In the genomic region with DNA sequence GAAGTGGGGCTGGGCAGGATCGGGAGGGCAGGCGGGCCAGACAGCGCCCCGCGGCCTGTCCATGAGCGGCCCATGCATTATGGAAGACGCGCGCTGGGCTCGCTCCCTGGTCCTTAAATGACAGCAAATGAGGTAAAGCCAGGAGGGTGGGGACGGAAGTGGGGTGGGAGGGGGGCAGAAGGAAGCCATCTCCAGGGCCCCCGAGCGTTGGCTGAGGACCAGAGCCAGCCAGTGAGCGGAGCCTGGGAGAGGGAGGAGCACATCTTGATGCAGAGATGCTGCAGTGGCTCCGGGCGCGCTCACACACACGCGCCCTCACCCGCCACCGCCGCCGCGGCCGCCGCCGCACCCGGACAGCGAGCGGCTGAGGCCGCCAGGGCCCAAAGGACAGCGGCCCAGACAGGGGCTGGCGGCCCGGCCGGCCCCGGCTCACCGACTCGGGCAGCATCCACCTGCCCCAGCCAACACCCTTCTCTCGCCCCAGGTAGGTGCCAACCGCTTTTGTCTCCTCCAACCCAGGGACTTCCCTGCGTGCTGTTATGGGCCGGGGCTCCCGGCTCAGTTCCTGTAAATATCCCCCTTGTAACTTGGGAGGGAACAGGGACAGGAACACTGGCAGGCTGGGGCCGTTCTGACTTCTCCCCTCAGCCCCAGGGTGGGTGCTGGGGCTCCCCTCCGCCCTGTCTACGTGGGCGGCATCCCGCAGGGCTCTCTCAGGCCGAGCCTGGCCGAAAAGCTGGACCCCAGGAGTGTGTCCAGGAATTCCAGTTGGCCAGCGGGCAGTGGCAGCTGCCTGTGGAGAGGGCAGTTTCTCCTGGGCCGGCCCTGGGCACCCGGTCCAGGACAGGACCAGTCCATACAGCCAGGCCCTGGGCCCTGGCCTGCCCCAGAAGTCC, we compare ENCODE assay signal across 1 cellular context.
TF ChIP-seq lines count a peak whose summit lies in the region.

A gene with protein sequence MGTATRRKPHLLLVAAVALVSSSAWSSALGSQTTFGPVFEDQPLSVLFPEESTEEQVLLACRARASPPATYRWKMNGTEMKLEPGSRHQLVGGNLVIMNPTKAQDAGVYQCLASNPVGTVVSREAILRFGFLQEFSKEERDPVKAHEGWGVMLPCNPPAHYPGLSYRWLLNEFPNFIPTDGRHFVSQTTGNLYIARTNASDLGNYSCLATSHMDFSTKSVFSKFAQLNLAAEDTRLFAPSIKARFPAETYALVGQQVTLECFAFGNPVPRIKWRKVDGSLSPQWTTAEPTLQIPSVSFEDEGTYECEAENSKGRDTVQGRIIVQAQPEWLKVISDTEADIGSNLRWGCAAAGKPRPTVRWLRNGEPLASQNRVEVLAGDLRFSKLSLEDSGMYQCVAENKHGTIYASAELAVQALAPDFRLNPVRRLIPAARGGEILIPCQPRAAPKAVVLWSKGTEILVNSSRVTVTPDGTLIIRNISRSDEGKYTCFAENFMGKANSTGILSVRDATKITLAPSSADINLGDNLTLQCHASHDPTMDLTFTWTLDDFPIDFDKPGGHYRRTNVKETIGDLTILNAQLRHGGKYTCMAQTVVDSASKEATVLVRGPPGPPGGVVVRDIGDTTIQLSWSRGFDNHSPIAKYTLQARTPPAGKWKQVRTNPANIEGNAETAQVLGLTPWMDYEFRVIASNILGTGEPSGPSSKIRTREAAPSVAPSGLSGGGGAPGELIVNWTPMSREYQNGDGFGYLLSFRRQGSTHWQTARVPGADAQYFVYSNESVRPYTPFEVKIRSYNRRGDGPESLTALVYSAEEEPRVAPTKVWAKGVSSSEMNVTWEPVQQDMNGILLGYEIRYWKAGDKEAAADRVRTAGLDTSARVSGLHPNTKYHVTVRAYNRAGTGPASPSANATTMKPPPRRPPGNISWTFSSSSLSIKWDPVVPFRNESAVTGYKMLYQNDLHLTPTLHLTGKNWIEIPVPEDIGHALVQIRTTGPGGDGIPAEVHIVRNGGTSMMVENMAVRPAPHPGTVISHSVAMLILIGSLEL (plus strand): TSS at position 302 of the 896 bp plus-strand sequence. CDS start 9,974 bp downstream, outside the sequence.

TF ChIP-seq in H1, 55 proteins besides CTCF, POLR2A, EP300 and RAD21:
- TF ChIP-seq SUZ12 (IDR thresholded peaks at IDR 0.05; ENCODE audit: low read length) (0 out of 2 replicates have a peak, but pooled peaks have one; percentile 24), BCL11A (IDR thresholded peaks at IDR 0.05; ENCODE audit: low read depth in 2 of 2, low read length in 2 of 2) (no peak), RBBP5 (IDR thresholded peaks at IDR 0.05; ENCODE audit: borderline replicate concordance, low read depth, low read length) (no peak), FOSL1 (IDR thresholded peaks at IDR 0.05; ENCODE audit: insufficient read depth, low read depth, low read length) (no peak), KDM4A (IDR thresholded peaks at IDR 0.05; ENCODE audit: low read depth, low read length, severe bottlenecking) (peak; percentile 29), GABPA (IDR thresholded peaks at IDR 0.05; ENCODE audit: borderline replicate concordance, insufficient read depth, low read length) (no peak)
- TF ChIP-seq, protein P1, sequence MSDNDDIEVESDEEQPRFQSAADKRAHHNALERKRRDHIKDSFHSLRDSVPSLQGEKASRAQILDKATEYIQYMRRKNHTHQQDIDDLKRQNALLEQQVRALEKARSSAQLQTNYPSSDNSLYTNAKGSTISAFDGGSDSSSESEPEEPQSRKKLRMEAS (IDR thresholded peaks at IDR 0.05): 0 out of 2 replicates have a peak, but pooled peaks have one; percentile 6
